Comparison of ENCODE assay signal across 27 cellular contexts in the genomic region with DNA sequence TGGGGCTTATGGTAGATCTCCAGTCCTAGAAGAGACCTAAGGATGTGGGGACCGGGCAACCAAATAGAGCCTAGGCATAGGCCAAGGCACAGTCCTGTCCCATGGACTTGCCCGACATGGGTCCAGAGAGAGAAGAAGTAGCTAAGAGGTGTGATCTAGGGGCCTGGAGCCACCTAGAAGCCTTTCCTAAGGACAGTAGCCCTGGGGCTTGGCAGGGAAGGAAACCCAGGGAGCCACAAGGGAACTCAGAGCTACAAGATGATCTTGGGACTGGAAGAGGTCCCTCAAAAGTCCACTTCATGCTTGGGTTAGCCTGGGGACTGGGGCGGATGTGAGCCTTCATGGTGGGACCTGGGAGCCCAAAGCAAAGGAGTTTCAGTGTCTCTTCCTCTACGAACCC.
"Had no signal": no experiment of that assay in that cellular context is flagged by ENCODE, and none has a peak within 500 bp of the region (broad histone marks: within the 10 kb centered on the region; RNA-seq: fewer than 3 reads in every experiment).

No MANE protein-coding gene starts in this region.

- H3K27ac Mint-ChIP-seq: dendritic cell treated with granulocyte-macrophage colony-stimulating factor and Interleukin-4, amounts not matched to agents 40 ng/mL and 50 ng/mL, for 4 days; effector memory CD8-positive, alpha-beta T cell; endodermal cell; mesothelial cell of epicardium had no signal

- H3K27me3 ChIP-seq: colonic mucosa, esophagus squamous epithelium, gastrocnemius medialis, heart right ventricle, left lung had no signal

- H3K27me3 Mint-ChIP-seq: dendritic cell treated with granulocyte-macrophage colony-stimulating factor and Interleukin-4, amounts not matched to agents 40 ng/mL and 50 ng/mL, for 4 days had no signal

- H3K4me1 ChIP-seq: colonic mucosa, left lung, lower lobe of right lung had no signal

- H3K36me3 ChIP-seq: colonic mucosa, esophagus squamous epithelium, gastrocnemius medialis, heart right ventricle, left lung, lower lobe of right lung had no signal

- DNase-seq: cerebellar nuclear complex; colonic mucosa; cortex of kidney; effector CD8-positive, alpha-beta T cell; effector memory CD8-positive, alpha-beta T cell; endodermal cell; erythroblast; esophagus squamous epithelium; foreskin fibroblast; foreskin melanocyte; gastrocnemius medialis; glutamatergic neuron; head of caudate nucleus; heart right ventricle; hippocampal formation; left cardiac atrium; left lung; left ventricle myocardium superior; lower lobe of right lung; mesenchymal stem cell; mucosa of descending colon had no signal

- H3K4me1 Mint-ChIP-seq: endodermal cell had no signal

- H3K9me3 ChIP-seq: colonic mucosa, esophagus squamous epithelium, gastrocnemius medialis, heart right ventricle, left lung, lower lobe of right lung, mucosa of descending colon had no signal

- H3K9me3 Mint-ChIP-seq: effector memory CD8-positive, alpha-beta T cell had no signal

- H3K27ac ChIP-seq: colonic mucosa, epithelial cell of prostate, left lung, lower lobe of right lung had no signal

- H3K36me3 Mint-ChIP-seq: mesothelial cell of epicardium had no signal

- H3K4me3 ChIP-seq: colonic mucosa, esophagus squamous epithelium, gastrocnemius medialis, heart right ventricle, left lung, lower lobe of right lung, mucosa of descending colon had no signal

- FAIRE-seq: endometrium, islet of Langerhans had no signal

- ATAC-seq: effector memory CD8-positive, alpha-beta T cell; esophagus mucosa; gastrocnemius medialis; left cardiac atrium; left lung; left ventricle myocardium superior; lower lobe of right lung; mucosa of descending colon had no signal

- H3K4me3 Mint-ChIP-seq: dendritic cell treated with granulocyte-macrophage colony-stimulating factor and Interleukin-4, amounts not matched to agents 40 ng/mL and 50 ng/mL, for 4 days; effector memory CD8-positive, alpha-beta T cell; endodermal cell; mesothelial cell of epicardium had no signal
